ENCODE assay signal across 1 cellular context in genomic region chr7:29806131-29806792, GRCh38.
TF ChIP-seq lines count a peak whose summit lies in the region.

Gene WIPF3 (plus strand): TSS chr7:29806508. CDS start chr7:29834725, 28,217 bp downstream.

TF ChIP-seq in K562, 482 proteins besides CTCF, POLR2A, EP300 and RAD21 (continued from another document):
- TF ChIP-seq MITF (IDR thresholded peaks at IDR 0.05), result no peak
- 0 out of 2 replicates have a peak, but pooled peaks have one; percentile 31 for TF ChIP-seq SIN3B (IDR thresholded peaks at IDR 0.05; ENCODE audit: low read depth)
- peak in 1 of 2 experiments; percentile 48; a peak in 2 of 4 replicates for TF ChIP-seq ZNF639 (CRISPR knock-in tag; conservative IDR thresholded peaks at IDR 0.05 in 1 of 2, IDR thresholded peaks at IDR 0.05 in 1 of 2)
- TF ChIP-seq CXXC5 (CRISPR knock-in tag; IDR thresholded peaks at IDR 0.05), result peak; percentile 74
- TF ChIP-seq CREB3L1 (IDR thresholded peaks at IDR 0.05; ENCODE audit: borderline replicate concordance, low read depth), result peak; percentile 49; the same call in 1 of the 2 replicates
- TF ChIP-seq ZNF592 (IDR thresholded peaks at IDR 0.05), result peak; percentile 68; the same call in 1 of the 2 replicates
- no peak for TF ChIP-seq SMARCB1 (IDR thresholded peaks at IDR 0.05; ENCODE audit: insufficient read length, low read depth)
- no peak for TF ChIP-seq NFIX (CRISPR knock-in tag; IDR thresholded peaks at IDR 0.05; ENCODE audit: low read depth)
- peak; percentile 83 for TF ChIP-seq HNRNPLL (IDR thresholded peaks at IDR 0.05; ENCODE audit: low read depth, low read length, poor library complexity, severe bottlenecking)
